Comparison of ENCODE assay signal across 8 cellular contexts in the genomic region with DNA sequence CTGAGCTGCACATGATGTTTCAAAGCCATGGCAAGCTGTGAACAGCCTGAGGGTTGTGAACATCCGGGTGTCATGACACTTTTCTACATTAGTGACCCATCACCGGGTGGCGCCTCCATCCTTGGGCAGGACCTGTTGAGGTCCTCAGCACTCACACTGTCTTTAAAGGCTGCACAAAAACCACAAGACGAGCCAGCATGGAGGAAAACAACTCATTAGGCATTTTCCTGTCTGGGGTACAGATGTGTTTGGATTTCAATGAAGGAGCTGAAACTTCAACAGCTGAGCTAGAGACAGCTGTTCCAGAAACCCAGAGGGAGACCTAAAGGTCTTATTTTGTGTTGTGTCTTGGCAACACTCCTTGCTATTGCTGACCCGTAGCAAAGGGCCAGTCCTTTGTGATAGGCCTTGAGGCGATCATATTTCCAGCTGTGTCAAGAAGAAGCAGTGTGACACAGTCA.
DNase-seq lines count a peak whose midpoint lies in the region; ATAC-seq and TF ChIP-seq lines count a peak whose summit lies in the region.
"Had no signal": no experiment of that assay in that cellular context is flagged by ENCODE, and none has a peak within 500 bp of the region (broad histone marks: within the 10 kb centered on the region; RNA-seq: fewer than 3 reads in every experiment).

No MANE protein-coding gene starts in this region.

- H3K9me3 ChIP-seq in adrenal gland (replicated peaks in 1 of 3) (no peaks in the 10 kb centered on the region), esophagus squamous epithelium (no peaks in the 10 kb centered on the region)
- H3K9me3 ChIP-seq: upper lobe of left lung had no signal

- ATAC-seq in HG02885 (IDR thresholded peaks at IDR 0.05; ENCODE audit: poor library complexity, unreplicated experiment), result peak; percentile 35
- ATAC-seq in HG03196 (IDR thresholded peaks at IDR 0.05; ENCODE audit: unreplicated experiment), result no peak

- DNase-seq in ELF-1 (ENCODE audit: low read depth, low spot score) (peak; percentile 31), adrenal gland (peak; percentile 27 to 73 (median 32)), myocyte (ENCODE audit: low read depth) (peak; percentile 78), GM19238 (ENCODE audit: insufficient read length, low spot score) (no peak), esophagus squamous epithelium (lab: John Stamatoyannopoulos, UW) (no peak)

- intact Hi-C loops in adrenal gland (cut with DNase I) (no loop called here), esophagus squamous epithelium (cut with DNase I) (no loop called here)

- TF ChIP-seq POLR2A in adrenal gland (IDR thresholded peaks at IDR 0.05), result no peak
- no peak for TF ChIP-seq POLR2A in esophagus squamous epithelium (IDR thresholded peaks at IDR 0.05)

- H3K27ac ChIP-seq in adrenal gland, result no peak overlapping the region
- no peak overlapping the region for H3K27ac ChIP-seq in esophagus squamous epithelium
- H3K27ac ChIP-seq: upper lobe of left lung had no signal

- H3K36me3 ChIP-seq in adrenal gland (replicated peaks in 1 of 2), result no peaks in the 10 kb centered on the region
- no peaks in the 10 kb centered on the region for H3K36me3 ChIP-seq in esophagus squamous epithelium
- H3K36me3 ChIP-seq: upper lobe of left lung had no signal

- TF ChIP-seq CTCF in adrenal gland (IDR thresholded peaks at IDR 0.05) (peak in 1 of 6 experiments; percentile 8), esophagus squamous epithelium (IDR thresholded peaks at IDR 0.05) (no peak)

- no peaks in the 10 kb centered on the region for H3K27me3 ChIP-seq in adrenal gland
- H3K27me3 ChIP-seq in esophagus squamous epithelium, result no peaks in the 10 kb centered on the region
- H3K27me3 ChIP-seq: upper lobe of left lung had no signal

- H3K4me3 ChIP-seq in adrenal gland, result no peak overlapping the region
- no peak overlapping the region for H3K4me3 ChIP-seq in esophagus squamous epithelium
- H3K4me3 ChIP-seq: upper lobe of left lung had no signal

- peaks cover 0 to 10% of the 10 kb centered on the region in 2 donors for H3K4me1 ChIP-seq in adrenal gland (replicated peaks in 1 of 2)
- H3K4me1 ChIP-seq in esophagus squamous epithelium, result peaks cover 0 to 5% (median 0%) of the 10 kb centered on the region in 3 donors
- H3K4me1 ChIP-seq: upper lobe of left lung had no signal

- WGBS in adrenal gland, 4 donors, result 45 to 60% (median 58%) methylated on average over 6 of the region's 6 CpGs
- 57 to 59% methylated on average over 6 of the region's 6 CpGs for WGBS in esophagus squamous epithelium, 2 donors

Comparison
In these comparisons a context has a peak if more than half of its experiments do, and no peak if none do; other contexts are left out.
1. DNase-seq: peak in ELF-1 (single experiment), adrenal gland (7 of 7) and myocyte (single experiment); none in GM19238 (single experiment) and esophagus squamous epithelium (single experiment).